Comparison of ENCODE assay signal across 29 cellular contexts in the genomic region with DNA sequence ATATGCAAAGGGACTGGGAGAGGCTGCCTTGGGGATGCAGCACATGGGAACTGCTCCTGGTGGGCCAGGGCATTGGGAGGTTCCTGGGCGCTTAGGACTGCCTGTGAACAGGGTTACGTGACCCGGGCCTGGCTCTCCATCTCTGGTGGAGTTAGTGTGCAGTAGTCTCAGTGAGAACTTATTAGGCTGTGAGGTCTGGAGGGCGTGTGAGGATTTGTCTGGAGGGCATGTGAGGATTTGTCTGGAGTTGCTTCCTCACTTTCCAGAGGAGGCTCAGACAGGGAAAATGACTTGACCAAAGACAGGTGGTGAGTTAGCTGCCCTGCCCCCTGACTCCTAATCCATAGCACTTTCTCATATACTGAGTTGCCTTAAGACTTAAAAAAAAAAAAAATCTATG. TPM values are rescaled to one million over a fixed set of nuclear protein-coding genes. Genes with fewer than 3 reads are reported as not detected.
A peak's percentile ranks its signal among the peaks of the same experiment; 100 is the strongest.
DNase-seq lines count a peak whose midpoint lies in the region; ATAC-seq, FAIRE-seq and TF ChIP-seq lines count a peak whose summit lies in the region.
"Had no signal": no experiment of that assay in that cellular context is flagged by ENCODE, and none has a peak within 500 bp of the region (broad histone marks: within the 10 kb centered on the region; RNA-seq: fewer than 3 reads in every experiment).

No MANE protein-coding gene starts in this region.

- WGBS in spleen, 5 donors: 81 to 97% (median 90%) methylated on average over 4 of the region's 4 CpGs
- 90 to 98% methylated on average over 2 to 4 of the region's 4 CpGs for WGBS in endodermal cell (ENCODE audit: insufficient coverage in 1 of 2, insufficient read length in 1 of 2), 2 experiments

- H3K27ac ChIP-seq in osteoblast (ENCODE audit: low read depth, low read length) (no peak overlapping the region), spleen (no peak overlapping the region), endodermal cell (ENCODE audit: low read depth, low read length) (no peak overlapping the region)
- H3K27ac ChIP-seq: A549; BLaER1 treated with 17β-estradiol and CSF1 and Interleukin-3, amounts not matched to agents 10 nM and 100 nM; SJCRH30 had no signal

- peaks cover 8% of the 10 kb centered on the region for H3K27me3 Mint-ChIP-seq in endodermal cell (ENCODE audit: insufficient read depth)

- peaks cover 13% of the 10 kb centered on the region for H3K4me1 ChIP-seq in osteoblast (ENCODE audit: insufficient read depth, low read length)
- H3K4me1 ChIP-seq in spleen: peaks cover 0 to 12% (median 0%) of the 10 kb centered on the region in 6 donors
- peaks cover 6% of the 10 kb centered on the region for H3K4me1 ChIP-seq in endodermal cell (ENCODE audit: control insufficient read depth, insufficient read depth, low read length)
- H3K4me1 ChIP-seq: SJCRH30 had no signal

- no peak overlapping the region for H3K4me3 Mint-ChIP-seq in endodermal cell
- H3K4me3 Mint-ChIP-seq: CD4-positive, alpha-beta T cell; H9 had no signal

- intact Hi-C loops in spleen (cut with DNase I; ENCODE audit: low total_unique reads): no loop called here

- peaks cover 43% of the 10 kb centered on the region for H3K4me1 Mint-ChIP-seq in endodermal cell

- H3K4me3 ChIP-seq in bronchial epithelial cell (ENCODE audit: low read depth, low read length) (no peak overlapping the region), osteoblast (ENCODE audit: insufficient read depth, low read length) (no peak overlapping the region), spleen (no peak overlapping the region), endodermal cell (ENCODE audit: low read length) (no peak overlapping the region)
- H3K4me3 ChIP-seq: A549; BLaER1 treated with 17β-estradiol and CSF1 and Interleukin-3, amounts not matched to agents 10 nM and 100 nM; K562; SJCRH30 had no signal

- no peak overlapping the region for H3K27ac Mint-ChIP-seq in endodermal cell
- H3K27ac Mint-ChIP-seq: CD4-positive, alpha-beta T cell had no signal

- no peaks in the 10 kb centered on the region for H3K36me3 ChIP-seq in bronchial epithelial cell (ENCODE audit: control insufficient read depth, insufficient read depth, low read length)
- no peaks in the 10 kb centered on the region for H3K36me3 ChIP-seq in osteoblast (ENCODE audit: insufficient read depth, low read length)
- no peaks in the 10 kb centered on the region for H3K36me3 ChIP-seq in spleen
- no peaks in the 10 kb centered on the region for H3K36me3 ChIP-seq in endodermal cell (ENCODE audit: control insufficient read depth, insufficient read depth, low read length)
- H3K36me3 ChIP-seq: BLaER1 treated with 17β-estradiol and CSF1 and Interleukin-3, amounts not matched to agents 10 nM and 100 nM; SJCRH30 had no signal

- peaks cover 5% of the 10 kb centered on the region for H3K27me3 ChIP-seq in bronchial epithelial cell (ENCODE audit: control insufficient read depth, insufficient read depth, low read length)
- H3K27me3 ChIP-seq in osteoblast (ENCODE audit: insufficient read depth, low read length): no peaks in the 10 kb centered on the region
- H3K27me3 ChIP-seq in spleen (replicated peaks in 1 of 7): peaks cover 0 to 7% (median 0%) of the 10 kb centered on the region in 7 donors
- no peaks in the 10 kb centered on the region for H3K27me3 ChIP-seq in endodermal cell (ENCODE audit: control insufficient read depth, insufficient read depth, low read length, poor library complexity, severe bottlenecking)
- H3K27me3 ChIP-seq: BLaER1 treated with 17β-estradiol and CSF1 and Interleukin-3, amounts not matched to agents 10 nM and 100 nM had no signal

- TF ChIP-seq CTCF in bronchial epithelial cell (IDR thresholded peaks at IDR 0.05; ENCODE audit: insufficient read depth, low read length, severe bottlenecking): no peak
- no peak for TF ChIP-seq CTCF in osteoblast (IDR thresholded peaks at IDR 0.05; ENCODE audit: extremely low read depth, low read depth, low read length)
- TF ChIP-seq CTCF in spleen (IDR thresholded peaks at IDR 0.05 in 8 of 11, conservative IDR thresholded peaks at IDR 0.05 in 3 of 11): no peak
- TF ChIP-seq CTCF in endodermal cell (conservative IDR thresholded peaks at IDR 0.05): no peak

- TF ChIP-seq POLR2A in spleen (IDR thresholded peaks at IDR 0.05): no peak

- DNase-seq in LHCN-M2 (ENCODE audit: low read depth) (peak; percentile 13), bronchial epithelial cell (ENCODE audit: low read depth) (peak; percentile 67), osteoblast (ENCODE audit: insufficient read length, low spot score, missing footprints) (peak; percentile 83), spleen (peak; percentile 38), endodermal cell (no peak)
- no peak for DNase-seq in activated T-cell treated with anti-CD3 and anti-CD28 coated beads, Interleukin-2, amount 50 U/mL, for 1 hour
- DNase-seq: AML-193; CD4-positive, alpha-beta T cell; H9; Kasumi-1; MV-4-11; NCI-H1105; NCI-H1436 treated with DMSO at 0.1 percent for 48 hours; NCI-H187 treated with DMSO at 0.1 percent for 48 hours; NCI-H2171 treated with DMSO at 0.1 percent for 48 hours; NCI-H345; NCI-H524; NCI-H748 treated with DMSO at 0.1 percent for 48 hours; NK-92 treated with Interleukin-12 subunit alpha and Interleukin-12 subunit beta, amount 100 ng/mL, for 24 hours; PC-3 had no signal

- H3K79me2 ChIP-seq in osteoblast (ENCODE audit: insufficient read depth, low read length): no peaks in the 10 kb centered on the region

- H2AFZ ChIP-seq in osteoblast (ENCODE audit: low read length): no peak overlapping the region

- no peaks in the 10 kb centered on the region for H4K20me1 ChIP-seq in osteoblast (ENCODE audit: insufficient read depth, low read length)
- H4K20me1 ChIP-seq: BLaER1 treated with 17β-estradiol and CSF1 and Interleukin-3, amounts not matched to agents 10 nM and 100 nM had no signal

- H3K9me3 ChIP-seq in osteoblast (ENCODE audit: low read depth, low read length) (no peaks in the 10 kb centered on the region), spleen (no peaks in the 10 kb centered on the region), endodermal cell (ENCODE audit: control insufficient read depth, low read length) (no peaks in the 10 kb centered on the region)
- H3K9me3 ChIP-seq: A549; BLaER1 treated with 17β-estradiol and CSF1 and Interleukin-3, amounts not matched to agents 10 nM and 100 nM; SJCRH30 had no signal

- no peaks in the 10 kb centered on the region for H3K9me3 Mint-ChIP-seq in endodermal cell
- H3K9me3 Mint-ChIP-seq: CD4-positive, alpha-beta T cell; H9 had no signal

- FAIRE-seq in bronchial epithelial cell (lab: Jason Lieb, UNC): no peak
- FAIRE-seq: A549, D721Med, HTR-8/SVneo, K562 had no signal

- no peak for ATAC-seq in HG03342 (IDR thresholded peaks at IDR 0.05; ENCODE audit: unreplicated experiment)
- ATAC-seq: A549, K562, PC-3, Right ventricle myocardium inferior had no signal

- no peak overlapping the region for H3K9ac ChIP-seq in endodermal cell (ENCODE audit: extremely low read depth, low read length, poor library complexity, severe bottlenecking)
- H3K9ac ChIP-seq: BLaER1 treated with 17β-estradiol and CSF1 and Interleukin-3, amounts not matched to agents 10 nM and 100 nM had no signal

- no peak overlapping the region for H3K4me2 ChIP-seq in osteoblast (ENCODE audit: insufficient read depth, low read length)
- H3K4me2 ChIP-seq: A549 had no signal

- no peaks in the 10 kb centered on the region for H3K36me3 Mint-ChIP-seq in endodermal cell (ENCODE audit: low read depth)

RNA-seq across cellular contexts. Expression of gene ETV3L, which starts 1.6 kb away (rescaled TPM):
- total RNA-seq in LHCN-M2 (2014; rRNA removed) (not detected in 2 replicates), bronchial epithelial cell (not detected in 2 replicates), osteoblast (not detected in 2 replicates), spleen (not detected), endodermal cell (under 1 TPM in 1 of 2 donors, not detected in 1; 0.26 TPM)
- not detected for polyA plus RNA-seq in LHCN-M2 (2012)
- not detected for polyA plus RNA-seq in spleen
- polyA plus RNA-seq in endodermal cell (2013, experiment 1 of 2): 0.36 TPM
- 0.12 TPM for polyA plus RNA-seq in endodermal cell (2013, experiment 2 of 2)
- total RNA-seq: CD4-positive, alpha-beta T cell; K562; MCF 10A; PC-3; Right ventricle myocardium inferior; SJCRH30 had no signal
- polyA plus RNA-seq: A549, K562 had no signal

RNA-seq across cellular contexts. Expression of gene ETV3, which starts 37.0 kb away (rescaled TPM):
- 7.6 and 11.4 TPM in 2 replicates for total RNA-seq in LHCN-M2 (2014; rRNA removed)
- 7.7 TPM for polyA plus RNA-seq in LHCN-M2 (2012)
- 17.1 and 17.9 TPM in 2 replicates for total RNA-seq in bronchial epithelial cell
- total RNA-seq in osteoblast: 13.0 and 14.8 TPM in 2 replicates
- 10 to 100 TPM; 19.3 to 35.9 (median 27.0) TPM for total RNA-seq in spleen
- 1 to 10 TPM; 4.2 to 5.5 (median 5.0) TPM for polyA plus RNA-seq in spleen
- 10 to 100 TPM; 26.9 to 40.6 TPM for total RNA-seq in endodermal cell
- 18.1 TPM for polyA plus RNA-seq in endodermal cell (2013, experiment 1 of 2)
- 17.5 TPM for polyA plus RNA-seq in endodermal cell (2013, experiment 2 of 2)

RNA-seq across cellular contexts. Expression of gene ARHGEF11, which starts 55.7 kb away (rescaled TPM):
- 22.4 and 25.1 TPM in 2 replicates for total RNA-seq in LHCN-M2 (2014; rRNA removed)
- polyA plus RNA-seq in LHCN-M2 (2012): 8.9 TPM
- total RNA-seq in bronchial epithelial cell: 12.4 and 22.3 TPM in 2 replicates
- 45.4 and 50.3 TPM in 2 replicates for total RNA-seq in osteoblast
- 10 to 100 TPM; 28.4 to 65.3 (median 45.5) TPM for total RNA-seq in spleen
- polyA plus RNA-seq in spleen: 10 to 100 TPM in 1 of 3 donors, 1 to 10 TPM in 2; 3.4 to 10.2 (median 3.4) TPM
- total RNA-seq in endodermal cell: 10 to 100 TPM; 54.2 to 56.5 TPM
- 34.2 TPM for polyA plus RNA-seq in endodermal cell (2013, experiment 1 of 2)
- polyA plus RNA-seq in endodermal cell (2013, experiment 2 of 2): 31.3 TPM

Comparison
In these comparisons a context has a peak if more than half of its experiments do, and no peak if none do; other contexts are left out.
1. DNase-seq: peak in LHCN-M2 (single experiment), bronchial epithelial cell (single experiment), osteoblast (single experiment) and spleen (single experiment); none in activated T-cell treated with anti-CD3 and anti-CD28 coated beads, Interleukin-2, amount 50 U/mL, for 1 hour (single experiment) and endodermal cell (single experiment).